ENCODE assay signal across 18 cellular contexts in the genomic region with DNA sequence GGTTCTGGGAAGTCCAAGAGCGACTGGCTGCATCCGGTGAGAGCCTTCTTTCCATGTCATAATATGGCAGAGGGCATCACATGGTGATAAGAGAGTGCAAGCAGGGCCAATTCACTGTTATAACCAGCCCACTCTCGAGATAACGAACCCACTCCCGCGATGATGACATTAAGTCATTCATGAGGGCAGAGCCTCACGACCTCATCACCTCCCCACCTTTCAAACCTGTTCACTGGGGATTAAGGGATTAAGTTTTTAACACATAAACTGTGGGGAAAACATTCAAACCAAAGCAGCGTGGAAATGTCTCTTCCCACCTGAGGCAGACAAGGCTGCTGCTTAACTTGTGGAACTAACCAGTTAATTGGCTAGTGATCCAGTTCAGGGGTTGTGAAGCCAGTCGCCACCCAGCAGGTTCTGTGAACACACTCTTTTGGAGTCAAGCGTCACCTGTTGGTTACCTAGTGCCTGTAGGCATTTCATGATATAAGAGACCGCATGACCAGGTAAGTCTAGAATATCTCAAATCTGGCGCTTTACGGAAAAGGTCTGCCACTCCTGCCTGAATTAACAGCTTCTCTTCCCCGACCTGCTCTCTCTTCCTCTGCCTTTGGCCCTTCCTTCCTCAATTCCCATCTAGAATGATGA. TPM values are rescaled to one million over a fixed set of nuclear protein-coding genes. Genes with fewer than 3 reads are reported as not detected.
DNase-seq lines count a peak whose midpoint lies in the region; ATAC-seq, FAIRE-seq and TF ChIP-seq lines count a peak whose summit lies in the region.
"Had no signal": no experiment of that assay in that cellular context is flagged by ENCODE, and none has a peak within 500 bp of the region (broad histone marks: within the 10 kb centered on the region; RNA-seq: fewer than 3 reads in every experiment).

No MANE protein-coding gene starts in this region.

- no peak for TF ChIP-seq EP300 in A549 (IDR thresholded peaks at IDR 0.05)

- ATAC-seq in A549 (no peak), left lung (peak; percentile 12), GM19397 (IDR thresholded peaks at IDR 0.05; ENCODE audit: unreplicated experiment) (no peak)
- no peak for ATAC-seq in activated T-helper 17 cell treated with anti-CD3 and anti-CD28 coated beads, Interleukin-2, amount 50 U/mL, for 72 hours (replicated peaks)
- ATAC-seq: HepG2 had no signal

- H3K4me3 ChIP-seq in A549 (no peak overlapping the region), left lung (no peak overlapping the region), smooth muscle cell (no peak overlapping the region)
- H3K4me3 ChIP-seq: BLaER1 treated with 17β-estradiol and CSF1 and Interleukin-3, amounts not matched to agents 10 nM and 100 nM had no signal

- peak in 2 of 3 experiments; percentile 31 to 35 for DNase-seq in NCI-H1417 (lab: John Stamatoyannopoulos, UW)
- DNase-seq in NCI-H1417 treated with DMSO at 0.1 percent for 48 hours (lab: John Stamatoyannopoulos, UW), result no peak
- DNase-seq in A549 (ENCODE audit: low read depth in 1 of 2, low spot score in 1 of 2), result no peak
- no peak for DNase-seq in left lung
- no peak for DNase-seq in T1000 (lab: John Stamatoyannopoulos, UW)
- no peak for DNase-seq in smooth muscle cell (lab: John Stamatoyannopoulos, UW; ENCODE audit: unreplicated experiment)
- DNase-seq: 8988T; NCI-H1048; NCI-H2081 treated with DMSO at 0.1 percent for 48 hours; NK-92 treated with Interleukin-12 subunit alpha and Interleukin-12 subunit beta, amount 100 ng/mL, for 24 hours; OCI-M1; SIG-M5 had no signal

- H3K36me3 ChIP-seq in left lung, result no peaks in the 10 kb centered on the region
- H3K36me3 ChIP-seq in smooth muscle cell (ENCODE audit: low read depth), result no peaks in the 10 kb centered on the region
- H3K36me3 ChIP-seq: BLaER1 treated with 17β-estradiol and CSF1 and Interleukin-3, amounts not matched to agents 10 nM and 100 nM had no signal

- no peak overlapping the region for H2AFZ ChIP-seq in smooth muscle cell (ENCODE audit: low read depth)

- H3K27me3 Mint-ChIP-seq in activated T-helper 17 cell treated with anti-CD3 and anti-CD28 coated beads, Interleukin-2, amount 50 U/mL, for 72 hours, result no peaks in the 10 kb centered on the region

- no peaks in the 10 kb centered on the region for H3K79me2 ChIP-seq in smooth muscle cell (ENCODE audit: low read depth)

- peaks cover 10% of the 10 kb centered on the region; the same call in 1 of the 3 replicates for H3K4me1 ChIP-seq in A549
- H3K4me1 ChIP-seq in left lung, result no peaks in the 10 kb centered on the region
- peaks cover 12% of the 10 kb centered on the region for H3K4me1 ChIP-seq in smooth muscle cell (ENCODE audit: low read depth)

- peaks cover 11% of the 10 kb centered on the region for H3K4me1 Mint-ChIP-seq in activated T-helper 17 cell treated with anti-CD3 and anti-CD28 coated beads, Interleukin-2, amount 50 U/mL, for 72 hours

- CTCF ChIA-PET in A549 (lab: Yijun Ruan, JAX), result no interaction called here

- FAIRE-seq in A549 (lab: Jason Lieb, UNC), result no peak
- FAIRE-seq: H54, HepG2 had no signal

- H3K4me3 Mint-ChIP-seq in activated T-helper 17 cell treated with anti-CD3 and anti-CD28 coated beads, Interleukin-2, amount 50 U/mL, for 72 hours, result no peak overlapping the region

- H3K9me3 ChIP-seq in A549 (no peaks in the 10 kb centered on the region), left lung (no peaks in the 10 kb centered on the region), smooth muscle cell (replicated peaks; ENCODE audit: low read depth) (no peaks in the 10 kb centered on the region)
- H3K9me3 ChIP-seq: BLaER1 treated with 17β-estradiol and CSF1 and Interleukin-3, amounts not matched to agents 10 nM and 100 nM had no signal

- TF ChIP-seq POLR2A in A549 (IDR thresholded peaks at IDR 0.05; ENCODE audit: low read length), result no peak

- H3K27me3 ChIP-seq in left lung, result no peaks in the 10 kb centered on the region
- H3K27me3 ChIP-seq in smooth muscle cell (ENCODE audit: low read depth), result no peaks in the 10 kb centered on the region
- H3K27me3 ChIP-seq: BLaER1 treated with 17β-estradiol and CSF1 and Interleukin-3, amounts not matched to agents 10 nM and 100 nM had no signal

- intact Hi-C loops in left lung (cut with DNase I), result no loop called here

- H3K36me3 Mint-ChIP-seq in activated T-helper 17 cell treated with anti-CD3 and anti-CD28 coated beads, Interleukin-2, amount 50 U/mL, for 72 hours (ENCODE audit: low read depth), result no peaks in the 10 kb centered on the region

- no peaks in the 10 kb centered on the region for H4K20me1 ChIP-seq in smooth muscle cell (ENCODE audit: low read depth)
- H4K20me1 ChIP-seq: BLaER1 treated with 17β-estradiol and CSF1 and Interleukin-3, amounts not matched to agents 10 nM and 100 nM had no signal

- peak overlapping the region; percentile 66 for H3K27ac Mint-ChIP-seq in activated T-helper 17 cell treated with anti-CD3 and anti-CD28 coated beads, Interleukin-2, amount 50 U/mL, for 72 hours

- no peaks in the 10 kb centered on the region for H3K9me3 Mint-ChIP-seq in activated T-helper 17 cell treated with anti-CD3 and anti-CD28 coated beads, Interleukin-2, amount 50 U/mL, for 72 hours

- no peak overlapping the region for H3K9ac ChIP-seq in smooth muscle cell (ENCODE audit: low read depth)
- H3K9ac ChIP-seq: BLaER1 treated with 17β-estradiol and CSF1 and Interleukin-3, amounts not matched to agents 10 nM and 100 nM had no signal

- H3K27ac ChIP-seq in A549 (no peak overlapping the region), left lung (no peak overlapping the region), smooth muscle cell (ENCODE audit: low read depth) (no peak overlapping the region)
- H3K27ac ChIP-seq: BLaER1 treated with 17β-estradiol and CSF1 and Interleukin-3, amounts not matched to agents 10 nM and 100 nM had no signal

- WGBS in A549 (ENCODE audit: missing lambda C conversion rate), result 74% methylated on average over 14 of the region's 14 CpGs
- 87% methylated on average over 14 of the region's 14 CpGs for WGBS in smooth muscle cell (ENCODE audit: low lambda C conversion rate)

- POLR2A ChIA-PET in A549 (lab: Yijun Ruan, JAX), result no interaction called here

- no peak for TF ChIP-seq RAD21 in A549 (conservative IDR thresholded peaks at IDR 0.05 in 1 of 2, IDR thresholded peaks at IDR 0.05 in 1 of 2)

- no peak for TF ChIP-seq CTCF in A549 (IDR thresholded peaks at IDR 0.05)
- no peak for TF ChIP-seq CTCF in left lung (IDR thresholded peaks at IDR 0.05)
- no peak for TF ChIP-seq CTCF in smooth muscle cell (IDR thresholded peaks at IDR 0.05; ENCODE audit: borderline replicate concordance, insufficient read depth, poor library complexity, severe bottlenecking)

- no peaks in the 10 kb centered on the region for H3F3A ChIP-seq in smooth muscle cell (ENCODE audit: low read depth)

- H3K4me2 ChIP-seq in A549 (peak overlapping the region; percentile 32; the same call in 2 of the 3 replicates), smooth muscle cell (no peak overlapping the region)

TF ChIP-seq in A549, 52 proteins besides CTCF, POLR2A, EP300 and RAD21:
- TF ChIP-seq EHF (CRISPR knock-in tag; IDR thresholded peaks at IDR 0.05) (no peak), RCOR1 (IDR thresholded peaks at IDR 0.05; ENCODE audit: low read depth, low read length) (no peak), MAZ (IDR thresholded peaks at IDR 0.05; ENCODE audit: borderline replicate concordance, low read depth, low read length) (no peak), CBX2 (IDR thresholded peaks at IDR 0.05; ENCODE audit: borderline replicate concordance, low read depth) (no peak), GATA3 (IDR thresholded peaks at IDR 0.05; ENCODE audit: borderline replicate concordance) (no peak), MAFK (IDR thresholded peaks at IDR 0.05; ENCODE audit: partially characterized antibody) (no peak), HEYL (CRISPR knock-in tag; IDR thresholded peaks at IDR 0.05) (no peak), HOXA7 (CRISPR knock-in tag; IDR thresholded peaks at IDR 0.05) (no peak)
- TF ChIP-seq, protein P1, sequence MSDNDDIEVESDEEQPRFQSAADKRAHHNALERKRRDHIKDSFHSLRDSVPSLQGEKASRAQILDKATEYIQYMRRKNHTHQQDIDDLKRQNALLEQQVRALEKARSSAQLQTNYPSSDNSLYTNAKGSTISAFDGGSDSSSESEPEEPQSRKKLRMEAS (IDR thresholded peaks at IDR 0.05), result no peak
- TF ChIP-seq, protein P2, sequence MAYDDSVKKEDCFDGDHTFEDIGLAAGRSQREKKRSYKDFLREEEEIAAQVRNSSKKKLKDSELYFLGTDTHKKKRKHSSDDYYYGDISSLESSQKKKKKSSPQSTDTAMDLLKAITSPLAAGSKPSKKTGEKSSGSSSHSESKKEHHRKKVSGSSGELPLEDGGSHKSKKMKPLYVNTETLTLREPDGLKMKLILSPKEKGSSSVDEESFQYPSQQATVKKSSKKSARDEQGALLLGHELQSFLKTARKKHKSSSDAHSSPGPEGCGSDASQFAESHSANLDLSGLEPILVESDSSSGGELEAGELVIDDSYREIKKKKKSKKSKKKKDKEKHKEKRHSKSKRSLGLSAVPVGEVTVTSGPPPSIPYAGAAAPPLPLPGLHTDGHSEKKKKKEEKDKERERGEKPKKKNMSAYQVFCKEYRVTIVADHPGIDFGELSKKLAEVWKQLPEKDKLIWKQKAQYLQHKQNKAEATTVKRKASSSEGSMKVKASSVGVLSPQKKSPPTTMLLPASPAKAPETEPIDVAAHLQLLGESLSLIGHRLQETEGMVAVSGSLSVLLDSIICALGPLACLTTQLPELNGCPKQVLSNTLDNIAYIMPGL (CRISPR knock-in tag; IDR thresholded peaks at IDR 0.05; ENCODE audit: borderline replicate concordance), result no peak
- TF ChIP-seq, protein P3, sequence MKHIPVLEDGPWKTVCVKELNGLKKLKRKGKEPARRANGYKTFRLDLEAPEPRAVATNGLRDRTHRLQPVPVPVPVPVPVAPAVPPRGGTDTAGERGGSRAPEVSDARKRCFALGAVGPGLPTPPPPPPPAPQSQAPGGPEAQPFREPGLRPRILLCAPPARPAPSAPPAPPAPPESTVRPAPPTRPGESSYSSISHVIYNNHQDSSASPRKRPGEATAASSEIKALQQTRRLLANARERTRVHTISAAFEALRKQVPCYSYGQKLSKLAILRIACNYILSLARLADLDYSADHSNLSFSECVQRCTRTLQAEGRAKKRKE (CRISPR knock-in tag; IDR thresholded peaks at IDR 0.05; ENCODE audit: low read depth), result no peak

RNA-seq across cellular contexts. Expression of a gene that starts 54.3 kb away (rescaled TPM):
- polyA plus RNA-seq in A549 (2011; rRNA removed) (0.26 and 0.32 TPM in 2 replicates), A549 (2017; fragmentation: RNase III; extraction: RNeasy Plus Mini Kit Qiagen cat#74134 plus additional on column Dnase treatment) (0.03 to 0.05 TPM (median 0.04 TPM) in 3 replicates), smooth muscle cell (not detected in 2 replicates)
- polyA plus RNA-seq in A549 (2012; cell fraction: cytosol; rRNA removed), result 0.01 and 0.03 TPM in 2 replicates
- polyA plus RNA-seq in A549 (2012; cell fraction: nucleus; rRNA removed), result 0.04 TPM in 2 replicates
- polyA minus RNA-seq in A549 (2011; rRNA and poly(A)+ RNA removed), result 0.17 and 0.19 TPM in 2 replicates
- not detected for total RNA-seq in activated T-helper 17 cell treated with anti-CD3 and anti-CD28 coated beads, Interleukin-2, amount 50 U/mL, for 72 hours
- total RNA-seq in left lung (under 1 TPM in 1 of 2 donors, not detected in 1; 0.47 TPM), smooth muscle cell (0.09 TPM in 2 replicates)
- total RNA-seq: HepG2, RPMI7951 had no signal
- polyA plus RNA-seq: HepG2 had no signal

Comparison
In these comparisons a context has a peak if more than half of its experiments do, and no peak if none do; other contexts are left out.
1. DNase-seq: peak in NCI-H1417 (2 of 3); none in NCI-H1417 treated with DMSO at 0.1 percent for 48 hours (single experiment), A549 (0 of 2), left lung (0 of 2), T1000 (single experiment) and smooth muscle cell (single experiment).